11 cellular contexts compared by ENCODE assay signal in genomic region chr11:68327586-68328370, GRCh38. TPM values are rescaled to one million over a fixed set of nuclear protein-coding genes. Genes with fewer than 3 reads are reported as not detected.
DNase-seq lines count a peak whose midpoint lies in the region; ATAC-seq and TF ChIP-seq lines count a peak whose summit lies in the region.
"Had no signal": no experiment of that assay in that cellular context is flagged by ENCODE, and none has a peak within 500 bp of the region (broad histone marks: within the 10 kb centered on the region; RNA-seq: fewer than 3 reads in every experiment).

No MANE protein-coding gene starts in this region.

- H3K27ac ChIP-seq in heart left ventricle (peak overlapping the region in 9 of 12 donors; percentile 15 to 69 (median 34)), right atrium auricular region (peak overlapping the region in 1 of 2 donors; percentile 6), mucosa of rectum (ENCODE audit: low read depth in 2 of 2, low read length in 2 of 2) (peak overlapping the region; percentile 31 to 48)

- H3K9me3 Mint-ChIP-seq in brain (no peaks in the 10 kb centered on the region), type B pancreatic cell (no peaks in the 10 kb centered on the region)
- H3K9me3 Mint-ChIP-seq: memory B cell had no signal

- intact Hi-C loops in heart left ventricle (cut with DNase I): loop anchor here in 2 of 10 donors (2.0 to 5.0 kb wide), 2 partner anchors 13 to 55 kb away; no protein-coding TSS in a partner anchor

- 43 to 56% (median 48%) methylated on average over 19 of the region's 19 CpGs for WGBS in heart left ventricle, 4 donors

- H3K4me3 Mint-ChIP-seq in brain (peak overlapping the region; percentile 55 to 85 (median 73)), type B pancreatic cell (peak overlapping the region; percentile 68)
- H3K4me3 Mint-ChIP-seq: memory B cell had no signal

- DNase-seq in heart left ventricle: no peak
- DNase-seq in right atrium auricular region (ENCODE audit: low spot score): no peak
- DNase-seq in type B pancreatic cell (ENCODE audit: extremely low spot score, unreplicated experiment): no peak
- DNase-seq in RPMI8226: no peak
- DNase-seq: Karpas-422, SIG-M5 had no signal

- H3K9ac ChIP-seq in mucosa of rectum (ENCODE audit: low read depth in 1 of 2, low read length in 2 of 2): no peak overlapping the region

- H3K27me3 ChIP-seq in heart left ventricle (no peaks in the 10 kb centered on the region), right atrium auricular region (no peaks in the 10 kb centered on the region), mucosa of rectum (ENCODE audit: control insufficient read depth in 2 of 2, insufficient read depth in 2 of 2, low read length in 2 of 2) (no peaks in the 10 kb centered on the region)

- H3K4me1 Mint-ChIP-seq in brain (peaks cover 78% of the 10 kb centered on the region), type B pancreatic cell (ENCODE audit: unreplicated experiment) (peaks cover 52% of the 10 kb centered on the region)

- peaks cover 16 to 96% (median 82%) of the 10 kb centered on the region in 12 donors for H3K4me1 ChIP-seq in heart left ventricle
- peaks cover 0 to 93% of the 10 kb centered on the region in 2 donors for H3K4me1 ChIP-seq in right atrium auricular region
- peaks cover 49 to 51% of the 10 kb centered on the region in 2 donors for H3K4me1 ChIP-seq in mucosa of rectum (ENCODE audit: control insufficient read depth in 2 of 2, insufficient read depth in 2 of 2, low read length in 2 of 2)

- H3K27ac Mint-ChIP-seq in brain (peak overlapping the region; percentile 94 to 98 (median 97)), type B pancreatic cell (peak overlapping the region; percentile 94)
- H3K27ac Mint-ChIP-seq: memory B cell had no signal

- no peaks in the 10 kb centered on the region for H3K36me3 ChIP-seq in heart left ventricle
- H3K36me3 ChIP-seq in right atrium auricular region: no peaks in the 10 kb centered on the region
- H3K36me3 ChIP-seq in mucosa of rectum (ENCODE audit: control insufficient read depth in 2 of 2, insufficient read depth in 2 of 2, low read length in 2 of 2): no peaks in the 10 kb centered on the region

- peak overlapping the region in 3 of 12 donors; percentile 21 to 26 (median 24) for H3K4me3 ChIP-seq in heart left ventricle
- no peak overlapping the region for H3K4me3 ChIP-seq in right atrium auricular region
- peak overlapping the region in 1 of 2 donors; percentile 41 for H3K4me3 ChIP-seq in mucosa of rectum (ENCODE audit: low read length in 2 of 2)

- H3K27me3 Mint-ChIP-seq in brain: peaks cover 3% of the 10 kb centered on the region
- H3K27me3 Mint-ChIP-seq in type B pancreatic cell: no peaks in the 10 kb centered on the region

- H3K36me3 Mint-ChIP-seq in brain: peaks cover under 1% of the 10 kb centered on the region
- H3K36me3 Mint-ChIP-seq in type B pancreatic cell: peaks cover 1% of the 10 kb centered on the region
- H3K36me3 Mint-ChIP-seq: memory B cell had no signal

- TF ChIP-seq POLR2A in heart left ventricle (IDR thresholded peaks at IDR 0.05): no peak

- TF ChIP-seq CTCF in heart left ventricle (IDR thresholded peaks at IDR 0.05): no peak
- TF ChIP-seq CTCF in right atrium auricular region (IDR thresholded peaks at IDR 0.05): no peak
- TF ChIP-seq CTCF in brain (conservative IDR thresholded peaks at IDR 0.05): no peak
- TF ChIP-seq CTCF in type B pancreatic cell (conservative IDR thresholded peaks at IDR 0.05): no peak

- no peak for ATAC-seq in heart left ventricle
- ATAC-seq in GM21367 (IDR thresholded peaks at IDR 0.05; ENCODE audit: unreplicated experiment): no peak
- ATAC-seq in HG02642 (IDR thresholded peaks at IDR 0.05; ENCODE audit: poor library complexity, unreplicated experiment): no peak

- H3K9me3 ChIP-seq in heart left ventricle (no peaks in the 10 kb centered on the region), right atrium auricular region (no peaks in the 10 kb centered on the region), mucosa of rectum (ENCODE audit: control insufficient read depth in 2 of 2, low read length in 2 of 2) (no peaks in the 10 kb centered on the region)

RNA-seq across cellular contexts. Expression of gene LRP5, which starts 15.4 kb away (rescaled TPM):
- total RNA-seq in heart left ventricle (10 to 100 TPM; 34.5 to 62.5 (median 39.8) TPM), right atrium auricular region (10 to 100 TPM; 34.6 to 60.9 TPM), type B pancreatic cell (ENCODE audit: low replicate concordance) (64.9 and 65.0 TPM in 2 replicates)
- polyA plus RNA-seq in heart left ventricle (10 to 100 TPM; 30.2 to 44.0 TPM), brain (ENCODE audit: insufficient read depth, low read depth, low replicate concordance) (27.2 TPM)

RNA-seq across cellular contexts. Expression of gene C11orf24, which starts 56.0 kb away (rescaled TPM):
- total RNA-seq in heart left ventricle: 10 to 100 TPM; 17.6 to 47.1 (median 31.6) TPM
- 10 to 100 TPM; 33.6 to 60.5 TPM for polyA plus RNA-seq in heart left ventricle
- total RNA-seq in right atrium auricular region: 10 to 100 TPM; 20.4 to 21.3 TPM
- 23.2 TPM for polyA plus RNA-seq in brain (ENCODE audit: insufficient read depth, low read depth, low replicate concordance)
- 45.4 and 46.4 TPM in 2 replicates for total RNA-seq in type B pancreatic cell (ENCODE audit: low replicate concordance)
